22 cellular contexts compared by ENCODE assay signal in genomic region chr19:56369886-56370676, GRCh38. TPM values are rescaled to one million over a fixed set of nuclear protein-coding genes. Genes with fewer than 3 reads are reported as not detected.
DNase-seq lines count a peak whose midpoint lies in the region; ATAC-seq, FAIRE-seq and TF ChIP-seq lines count a peak whose summit lies in the region.
"Had no signal": no experiment of that assay in that cellular context is flagged by ENCODE, and none has a peak within 500 bp of the region (broad histone marks: within the 10 kb centered on the region; RNA-seq: fewer than 3 reads in every experiment).

No MANE protein-coding gene starts in this region.

- H3K4me1 Mint-ChIP-seq in natural killer cell, result peaks cover 26 to 29% of the 10 kb centered on the region in 2 donors

- H2AFZ ChIP-seq in IMR-90 (replicated peaks; ENCODE audit: low read length, poor library complexity), result no peak overlapping the region
- no peak overlapping the region for H2AFZ ChIP-seq in K562 (ENCODE audit: low read depth, low read length)

- POLR2A ChIA-PET in A549 (lab: Yijun Ruan, JAX), result no interaction called here
- POLR2A ChIA-PET in IMR-90 (lab: Charles Lee; ENCODE audit: unreplicated experiment), result no interaction called here
- POLR2A ChIA-PET in K562 (lab: Yijun Ruan, JAX), result interaction anchor here (1.0 kb wide), 1 partner anchor 17 kb away, joined by 3 read pairs; no protein-coding TSS in a partner anchor

- no peak overlapping the region for H3K23ac ChIP-seq in IMR-90 (ENCODE audit: low read depth, low read length)

- H3K27me3 Mint-ChIP-seq in natural killer cell (ENCODE audit: low read depth in 2 of 2), result no peaks in the 10 kb centered on the region

- H4K5ac ChIP-seq in IMR-90 (ENCODE audit: low read depth, low read length), result no peak overlapping the region

- H4K20me1 ChIP-seq in IMR-90 (ENCODE audit: insufficient read depth, low read length) (no peaks in the 10 kb centered on the region), K562 (replicated peaks; ENCODE audit: control insufficient read depth, insufficient read depth, low read length) (no peaks in the 10 kb centered on the region)

- H3K9ac ChIP-seq in IMR-90 (ENCODE audit: low read depth, low read length) (no peak overlapping the region), K562 (ENCODE audit: insufficient read depth in 1 of 2, low read depth in 2 of 2, low read length in 2 of 2) (no peak overlapping the region)
- H3K9ac ChIP-seq: KMS-11 had no signal

- no peak for TF ChIP-seq RAD21 in A549 (conservative IDR thresholded peaks at IDR 0.05 in 1 of 2, IDR thresholded peaks at IDR 0.05 in 1 of 2)
- TF ChIP-seq RAD21 in IMR-90 (IDR thresholded peaks at IDR 0.05; ENCODE audit: low read length), result no peak
- no peak for TF ChIP-seq RAD21 in K562 (CRISPR knock-in tag; conservative IDR thresholded peaks at IDR 0.05 in 1 of 2, IDR thresholded peaks at IDR 0.05 in 1 of 2)

- dilution Hi-C loops in IMR-90 (cut with HindIII; ENCODE audit: low sequenced_read_pairs, unreplicated experiment), result no loop called here

- H3K4me1 ChIP-seq in A549 (no peaks in the 10 kb centered on the region), IMR-90 (ENCODE audit: control insufficient read depth, insufficient read depth, low read length) (no peaks in the 10 kb centered on the region), K562 (replicated peaks in 1 of 2; ENCODE audit: control insufficient read depth in 2 of 2, insufficient read depth in 2 of 2, low read length in 2 of 2) (peaks cover 0 to 7% of the 10 kb centered on the region in 2 experiments; a peak in 2 of 5 replicates), stomach (peaks cover 9 to 25% (median 15%) of the 10 kb centered on the region in 4 donors)

- no peak overlapping the region for H3K18ac ChIP-seq in IMR-90 (ENCODE audit: low read depth, low read length)

- H2BK5ac ChIP-seq in IMR-90 (ENCODE audit: low read depth, low read length, poor library complexity, severe bottlenecking), result no peak overlapping the region

- H3K4me2 ChIP-seq in A549 (no peak overlapping the region), IMR-90 (ENCODE audit: low read depth, low read length) (no peak overlapping the region), K562 (ENCODE audit: insufficient read depth, low read length) (no peak overlapping the region)
- H3K4me2 ChIP-seq: KMS-11 had no signal

- H3K79me2 ChIP-seq in K562 (ENCODE audit: control insufficient read depth, insufficient read depth, low read length), result peaks cover 29% of the 10 kb centered on the region

- peaks cover 37% of the 10 kb centered on the region for H3K36me3 Mint-ChIP-seq in natural killer cell

- H3K79me1 ChIP-seq in IMR-90 (ENCODE audit: low read depth in 1 of 2, low read length in 2 of 2), result peaks cover 10 to 11% of the 10 kb centered on the region in 2 experiments

- no peak overlapping the region for H2AK5ac ChIP-seq in IMR-90 (ENCODE audit: low read depth, low read length)

- TF ChIP-seq EP300 in A549 (IDR thresholded peaks at IDR 0.05) (no peak), K562 (IDR thresholded peaks at IDR 0.05; ENCODE audit: low read length) (no peak), stomach (IDR thresholded peaks at IDR 0.05) (no peak)

- no peak overlapping the region for H3K4me3 ChIP-seq in A549
- no peak overlapping the region for H3K4me3 ChIP-seq in IMR-90 (ENCODE audit: insufficient read depth, low read depth, low read length)
- H3K4me3 ChIP-seq in K562, result no peak overlapping the region
- no peak overlapping the region for H3K4me3 ChIP-seq in stomach
- H3K4me3 ChIP-seq: lung, SK-N-MC, skin epidermis had no signal

- 80% methylated on average over 3 of the region's 3 CpGs for WGBS in A549 (ENCODE audit: missing lambda C conversion rate)
- WGBS in IMR-90 (ENCODE audit: extremely low coverage in 2 of 2, insufficient read length in 1 of 2), 2 experiments, result no CpG with 5 or more reads among the region's 3 CpGs
- 69% methylated on average over 3 of the region's 3 CpGs for WGBS in K562 (ENCODE audit: insufficient coverage, low coverage, missing lambda C conversion rate)
- 93 to 98% (median 96%) methylated on average over 3 of the region's 3 CpGs for WGBS in stomach, 5 donors

- no peak for TF ChIP-seq POLR2A in A549 (IDR thresholded peaks at IDR 0.05; ENCODE audit: low read length)
- no peak for TF ChIP-seq POLR2A in IMR-90 (IDR thresholded peaks at IDR 0.05; ENCODE audit: low read depth, low read length)
- no peak for TF ChIP-seq POLR2A in K562 (conservative IDR thresholded peaks at IDR 0.05)
- TF ChIP-seq POLR2A in stomach (IDR thresholded peaks at IDR 0.05), result no peak

- H2BK120ac ChIP-seq in IMR-90 (ENCODE audit: low read depth, low read length), result no peak overlapping the region

- FAIRE-seq in A549 (lab: Jason Lieb, UNC), result peak; percentile 7
- no peak for FAIRE-seq in K562 (lab: Jason Lieb, UNC)

- no peak overlapping the region for H4K91ac ChIP-seq in IMR-90 (ENCODE audit: insufficient read depth, low read depth, low read length)

- H4K8ac ChIP-seq in IMR-90 (ENCODE audit: low read depth in 2 of 2, low read length in 2 of 2), result no peak overlapping the region

- H3K9me3 ChIP-seq in A549 (peaks cover 84% of the 10 kb centered on the region), IMR-90 (ENCODE audit: control insufficient read depth, insufficient read depth, low read length) (peaks cover 7% of the 10 kb centered on the region; the same call in 1 of the 2 replicates), K562 (replicated peaks; ENCODE audit: control insufficient read depth, insufficient read depth, low read depth, low read length) (peaks cover 11% of the 10 kb centered on the region), stomach (peaks cover 8 to 64% (median 33%) of the 10 kb centered on the region in 4 donors)

- intact Hi-C loops in IMR-90 (cut with micrococcal nuclease), result loop anchor here (2.0 kb wide), 1 partner anchor 23 kb away; the partner anchor contains the start of gene ZNF582
- intact Hi-C loops in K562 (cut with micrococcal nuclease), result no loop called here
- intact Hi-C loops in natural killer cell (cut with micrococcal nuclease), result no loop called here
- intact Hi-C loops in stomach (cut with DNase I; ENCODE audit: low total_unique reads), result no loop called here

- no peak overlapping the region for H2BK20ac ChIP-seq in IMR-90 (ENCODE audit: low read depth, low read length)

- no peak overlapping the region for H2AK9ac ChIP-seq in IMR-90 (replicated peaks; ENCODE audit: low read depth, low read length, poor library complexity)

- no peak overlapping the region for H2BK15ac ChIP-seq in IMR-90 (ENCODE audit: low read depth, low read length)

- H3K9me1 ChIP-seq in IMR-90 (ENCODE audit: insufficient read depth, low read length) (no peaks in the 10 kb centered on the region), K562 (ENCODE audit: control insufficient read depth, insufficient read depth, low read length) (no peaks in the 10 kb centered on the region)

- in situ Hi-C loops in IMR-90 (cut with MboI; ENCODE audit: low sequenced_read_pairs), result no loop called here
- in situ Hi-C loops in K562 (cut with MboI), result no loop called here

- H3K14ac ChIP-seq in IMR-90 (replicated peaks; ENCODE audit: low read depth, low read length), result no peak overlapping the region

- no peak for ATAC-seq in A549
- ATAC-seq in IMR-90 (ENCODE audit: low read depth), result no peak
- no peak for ATAC-seq in K562
- no peak for ATAC-seq in natural killer cell
- ATAC-seq in HG02970 (IDR thresholded peaks at IDR 0.05; ENCODE audit: low FRiP score, unreplicated experiment), result no peak
- ATAC-seq: CD8-positive, alpha-beta T cell had no signal

- peak overlapping the region; percentile 75 for H3K4me3 Mint-ChIP-seq in natural killer cell
- H3K4me3 Mint-ChIP-seq: activated naive CD4-positive, alpha-beta T cell treated with anti-CD3 and anti-CD28 coated beads for 36 hours had no signal

- peaks cover 0 to 5% of the 10 kb centered on the region in 2 donors for H3K9me3 Mint-ChIP-seq in natural killer cell

- H3K27me3 ChIP-seq in IMR-90 (ENCODE audit: control insufficient read depth, insufficient read depth, low read length) (no peaks in the 10 kb centered on the region), K562 (ENCODE audit: control insufficient read depth in 2 of 2, insufficient read depth in 2 of 2, low read length in 2 of 2) (no peaks in the 10 kb centered on the region), stomach (no peaks in the 10 kb centered on the region)
- H3K27me3 ChIP-seq: vagina had no signal

- H3K27ac ChIP-seq in A549 (no peak overlapping the region), IMR-90 (ENCODE audit: insufficient read depth, low read length) (no peak overlapping the region), K562 (ENCODE audit: extremely low read depth, low read depth, low read length) (no peak overlapping the region), stomach (no peak overlapping the region)
- H3K27ac ChIP-seq: KMS-11, SK-N-MC, skin epidermis, vagina had no signal

- no peak overlapping the region for H3K4ac ChIP-seq in IMR-90 (ENCODE audit: low read depth, low read length)

- DNase-seq in A549 (ENCODE audit: low read depth in 1 of 2, low spot score in 1 of 2), result no peak
- DNase-seq in IMR-90, result no peak
- DNase-seq in K562 (ENCODE audit: extremely low read depth in 1 of 4, low spot score in 3 of 4), result no peak
- no peak for DNase-seq in natural killer cell
- no peak for DNase-seq in NOMO-1 treated with dmso at 0.1 percent for 144 hours (lab: John Stamatoyannopoulos, UW; ENCODE audit: unreplicated experiment)
- DNase-seq in stomach, result no peak
- DNase-seq in AG08395 (ENCODE audit: low spot score), result no peak
- DNase-seq: activated naive CD4-positive, alpha-beta T cell treated with anti-CD3 and anti-CD28 coated beads for 36 hours; CD8-positive, alpha-beta T cell; cortex of kidney; foreskin fibroblast; hypothalamus; kidney; NCI-H1092 treated with DMSO at 0.1 percent for 48 hours; stimulated activated CD4-positive, alpha-beta T cell treated with anti-CD3 and anti-CD28 coated beads, Interleukin-4, amount 100 ng/mL, for 1 hour; substantia nigra had no signal

- H3K27ac Mint-ChIP-seq in natural killer cell, result no peak overlapping the region
- H3K27ac Mint-ChIP-seq: activated naive CD4-positive, alpha-beta T cell treated with anti-CD3 and anti-CD28 coated beads for 36 hours; CD8-positive, alpha-beta T cell had no signal

- no TSS peak for BruUV-seq in IMR-90 (replicated peaks; lab: Mats Ljungman, UMichigan)
- BruUV-seq in K562 (replicated peaks; lab: Mats Ljungman, UMichigan), result no TSS peak

- no peak overlapping the region for H3K56ac ChIP-seq in IMR-90 (ENCODE audit: extremely low read depth, insufficient read depth, low read length)

- CTCF ChIA-PET in A549 (lab: Yijun Ruan, JAX), result interaction anchor here (2.1 kb wide), 1 partner anchor 22 kb away, joined by 5 read pairs; no protein-coding TSS in a partner anchor
- CTCF ChIA-PET in IMR-90 (lab: Yijun Ruan, JAX), result no interaction called here
- CTCF ChIA-PET in K562 (lab: Yijun Ruan, JAX; ENCODE audit: low intra/inter-chr PET ratio), result interaction anchor here (0.6 kb wide), 1 partner anchor 302 kb away, joined by 3 read pairs; no protein-coding TSS in a partner anchor

- no peak for TF ChIP-seq CTCF in A549 (IDR thresholded peaks at IDR 0.05)
- no peak for TF ChIP-seq CTCF in IMR-90 (conservative IDR thresholded peaks at IDR 0.05; ENCODE audit: low read depth, low read length)
- TF ChIP-seq CTCF in K562 (IDR thresholded peaks at IDR 0.05 in 2 of 3, conservative IDR thresholded peaks at IDR 0.05 in 1 of 3; ENCODE audit: insufficient read depth in 2 of 3, low read depth in 1 of 3, low read length in 3 of 3), result no peak
- TF ChIP-seq CTCF in natural killer cell (IDR thresholded peaks at IDR 0.05), result no peak
- TF ChIP-seq CTCF in stomach (IDR thresholded peaks at IDR 0.05), result no peak

- H3K36me3 ChIP-seq in IMR-90 (ENCODE audit: control insufficient read depth, insufficient read depth, low read length) (peaks cover 20% of the 10 kb centered on the region), K562 (ENCODE audit: control insufficient read depth, insufficient read depth, low read length) (peaks cover 57% of the 10 kb centered on the region), stomach (peaks cover 12 to 52% (median 42%) of the 10 kb centered on the region in 4 donors)

RNA-seq across cellular contexts. Expression of gene ZNF582, which starts 23.3 kb away (rescaled TPM):
- polyA plus RNA-seq in A549 (2011; rRNA removed) (3.2 TPM in 2 replicates), A549 (2017; fragmentation: RNase III; extraction: RNeasy Plus Mini Kit Qiagen cat#74134 plus additional on column Dnase treatment) (1.0 to 1.5 TPM (median 1.1 TPM) in 3 replicates), IMR-90 (2012; rRNA removed) (1.6 and 1.9 TPM in 2 replicates), K562 (2011; rRNA removed) (2.6 and 3.3 TPM in 2 replicates), K562 (2014; fragmentation: Illumina TruSeq; extraction: Trizol) (1.6 TPM in 2 replicates), K562 (2014; fragmentation: Nextera tagmentation; extraction: Ambion mirVana) (under 1 TPM; 0.72 to 0.91 TPM), K562 (2014; rRNA removed) (1.3 and 1.6 TPM in 2 replicates), stomach (1 to 10 TPM; 2.3 to 2.6 (median 2.5) TPM)
- 1.2 and 1.3 TPM in 2 replicates for polyA plus RNA-seq in A549 (2012; cell fraction: cytosol; rRNA removed)
- 0.53 and 0.82 TPM in 2 replicates for polyA plus RNA-seq in A549 (2012; cell fraction: nucleus; rRNA removed)
- polyA minus RNA-seq in A549 (2011; rRNA and poly(A)+ RNA removed), result 1.2 and 3.8 TPM in 2 replicates
- total RNA-seq in IMR-90 (2012; rRNA removed) (1.7 and 1.8 TPM in 2 replicates), K562 (2014; rRNA removed) (1.4 and 3.8 TPM in 2 replicates), K562 (2014; rRNA removed; fragmentation: Illumina TruSeq; extraction: Trizol) (1.9 TPM in 2 replicates), K562 (2015; rRNA removed; fragmentation: Illumina TruSeq; extraction: Trizol) (1.7 and 1.8 TPM in 2 replicates), K562 (2021) (1.3 and 2.1 TPM in 2 replicates), natural killer cell (1 to 10 TPM; 1.3 to 3.3 (median 2.8) TPM), stomach (1 to 10 TPM in 2 of 5 donors, not detected in 3; 1.2 to 4.2 TPM)
- 0.76 and 0.88 TPM in 2 replicates for polyA plus RNA-seq in IMR-90 (2012; cell fraction: cytosol; rRNA removed)
- polyA plus RNA-seq in IMR-90 (2012; cell fraction: nucleus; rRNA removed; ENCODE audit: low replicate concordance), result 0.67 and 2.1 TPM in 2 replicates
- 3.2 and 5.2 TPM in 2 replicates for total RNA-seq in K562 (2011; cell fraction: chromatin; rRNA removed; ENCODE audit: low replicate concordance)
- 2.1 and 2.2 TPM in 2 replicates for total RNA-seq in K562 (2011; cell fraction: nucleolus; rRNA removed)
- total RNA-seq in K562 (2011; cell fraction: nucleoplasm; rRNA removed), result 1.0 and 2.5 TPM in 2 replicates
- polyA plus RNA-seq in K562 (2011; cell fraction: cytosol; rRNA removed), result 1.1 and 1.5 TPM in 2 replicates
- polyA plus RNA-seq in K562 (2011; cell fraction: nucleus; rRNA removed), result 1.7 and 2.8 TPM in 2 replicates
- polyA plus RNA-seq in K562 (2012), result 1.5 and 2.1 TPM in 2 replicates
- polyA minus RNA-seq in K562 (2011; rRNA and poly(A)+ RNA removed), result 2.6 and 3.8 TPM in 2 replicates
- polyA minus RNA-seq in K562 (2011; cell fraction: cytosol; rRNA and poly(A)+ RNA removed), result not detected in 2 replicates
- 1.3 and 1.7 TPM in 2 replicates for polyA minus RNA-seq in K562 (2011; cell fraction: nucleus; rRNA and poly(A)+ RNA removed)

RNA-seq across cellular contexts. Expression of gene ZNF583, which starts 34.1 kb away (rescaled TPM):
- polyA plus RNA-seq in A549 (2011; rRNA removed), result 3.4 and 4.8 TPM in 2 replicates
- polyA plus RNA-seq in A549 (2012; cell fraction: cytosol; rRNA removed), result 0.66 and 0.70 TPM in 2 replicates
- 0.26 and 0.40 TPM in 2 replicates for polyA plus RNA-seq in A549 (2012; cell fraction: nucleus; rRNA removed)
- polyA plus RNA-seq in A549 (2017; fragmentation: RNase III; extraction: RNeasy Plus Mini Kit Qiagen cat#74134 plus additional on column Dnase treatment), result 2.9 to 4.2 TPM (median 3.4 TPM) in 3 replicates
- 1.8 and 2.9 TPM in 2 replicates for polyA minus RNA-seq in A549 (2011; rRNA and poly(A)+ RNA removed)
- total RNA-seq in IMR-90 (2012; rRNA removed), result 5.4 and 6.9 TPM in 2 replicates
- polyA plus RNA-seq in IMR-90 (2012; rRNA removed), result 1.9 and 2.8 TPM in 2 replicates
- polyA plus RNA-seq in IMR-90 (2012; cell fraction: cytosol; rRNA removed), result 0.46 and 0.47 TPM in 2 replicates
- 0.45 and 4.9 TPM in 2 replicates for polyA plus RNA-seq in IMR-90 (2012; cell fraction: nucleus; rRNA removed; ENCODE audit: low replicate concordance)
- total RNA-seq in K562 (2011; cell fraction: chromatin; rRNA removed; ENCODE audit: low replicate concordance), result 11.5 and 17.9 TPM in 2 replicates
- 8.7 and 8.9 TPM in 2 replicates for total RNA-seq in K562 (2011; cell fraction: nucleolus; rRNA removed)
- total RNA-seq in K562 (2011; cell fraction: nucleoplasm; rRNA removed), result 10.6 and 13.4 TPM in 2 replicates
- total RNA-seq in K562 (2014; rRNA removed), result 2.2 and 2.5 TPM in 2 replicates
- total RNA-seq in K562 (2014; rRNA removed; fragmentation: Illumina TruSeq; extraction: Trizol), result 6.7 and 7.1 TPM in 2 replicates
- 4.7 and 5.1 TPM in 2 replicates for total RNA-seq in K562 (2015; rRNA removed; fragmentation: Illumina TruSeq; extraction: Trizol)
- total RNA-seq in K562 (2021), result 2.8 and 3.0 TPM in 2 replicates
- 1.5 and 3.0 TPM in 2 replicates for polyA plus RNA-seq in K562 (2011; rRNA removed)
- polyA plus RNA-seq in K562 (2011; cell fraction: cytosol; rRNA removed), result 0.33 and 0.55 TPM in 2 replicates
- polyA plus RNA-seq in K562 (2011; cell fraction: nucleus; rRNA removed), result 1.8 and 2.9 TPM in 2 replicates
- polyA plus RNA-seq in K562 (2012), result 2.0 and 2.1 TPM in 2 replicates
- polyA plus RNA-seq in K562 (2014; fragmentation: Illumina TruSeq; extraction: Trizol), result 3.4 and 3.7 TPM in 2 replicates
- 1 to 10 TPM in 1 of 2 experiments, under 1 TPM in 1; 0.92 to 1.9 TPM for polyA plus RNA-seq in K562 (2014; fragmentation: Nextera tagmentation; extraction: Ambion mirVana)
- 2.2 and 3.2 TPM in 2 replicates for polyA plus RNA-seq in K562 (2014; rRNA removed)
- 5.5 and 6.6 TPM in 2 replicates for polyA minus RNA-seq in K562 (2011; rRNA and poly(A)+ RNA removed)
- polyA minus RNA-seq in K562 (2011; cell fraction: cytosol; rRNA and poly(A)+ RNA removed), result 0.67 and 2.5 TPM in 2 replicates
- 6.6 and 10.8 TPM in 2 replicates for polyA minus RNA-seq in K562 (2011; cell fraction: nucleus; rRNA and poly(A)+ RNA removed)
- 1 to 10 TPM; 2.7 to 5.1 (median 3.3) TPM for total RNA-seq in natural killer cell
- total RNA-seq in stomach, result 10 to 100 TPM in 1 of 5 donors, 1 to 10 TPM in 2, under 1 TPM in 1, not detected in 1; 0.45 to 13.0 (median 5.7) TPM
- 1 to 10 TPM in 2 of 3 donors, under 1 TPM in 1; 0.75 to 3.4 (median 1.3) TPM for polyA plus RNA-seq in stomach

RNA-seq across cellular contexts. Expression of gene ZSCAN5A, which starts 55.4 kb away (rescaled TPM):
- polyA plus RNA-seq in A549 (2011; rRNA removed), result 13.3 and 16.1 TPM in 2 replicates
- polyA plus RNA-seq in A549 (2012; cell fraction: cytosol; rRNA removed), result 13.9 and 15.6 TPM in 2 replicates
- 6.8 and 7.8 TPM in 2 replicates for polyA plus RNA-seq in A549 (2012; cell fraction: nucleus; rRNA removed)
- 10.8 to 12.2 TPM (median 12.0 TPM) in 3 replicates for polyA plus RNA-seq in A549 (2017; fragmentation: RNase III; extraction: RNeasy Plus Mini Kit Qiagen cat#74134 plus additional on column Dnase treatment)
- 39.0 and 39.5 TPM in 2 replicates for polyA minus RNA-seq in A549 (2011; rRNA and poly(A)+ RNA removed)
- total RNA-seq in IMR-90 (2012; rRNA removed), result 3.6 and 4.3 TPM in 2 replicates
- polyA plus RNA-seq in IMR-90 (2012; rRNA removed), result 5.0 and 7.5 TPM in 2 replicates
- 2.5 and 4.1 TPM in 2 replicates for polyA plus RNA-seq in IMR-90 (2012; cell fraction: cytosol; rRNA removed)
- polyA plus RNA-seq in IMR-90 (2012; cell fraction: nucleus; rRNA removed; ENCODE audit: low replicate concordance), result 2.0 and 4.5 TPM in 2 replicates
- total RNA-seq in K562 (2011; cell fraction: chromatin; rRNA removed; ENCODE audit: low replicate concordance), result 36.6 and 50.8 TPM in 2 replicates
- 38.4 and 42.0 TPM in 2 replicates for total RNA-seq in K562 (2011; cell fraction: nucleolus; rRNA removed)
- 46.0 and 64.3 TPM in 2 replicates for total RNA-seq in K562 (2011; cell fraction: nucleoplasm; rRNA removed)
- 5.8 and 10.2 TPM in 2 replicates for total RNA-seq in K562 (2014; rRNA removed)
- 12.2 and 12.4 TPM in 2 replicates for total RNA-seq in K562 (2014; rRNA removed; fragmentation: Illumina TruSeq; extraction: Trizol)
- 12.0 and 12.7 TPM in 2 replicates for total RNA-seq in K562 (2015; rRNA removed; fragmentation: Illumina TruSeq; extraction: Trizol)
- total RNA-seq in K562 (2021), result 11.8 and 15.3 TPM in 2 replicates
- 6.3 and 8.7 TPM in 2 replicates for polyA plus RNA-seq in K562 (2011; rRNA removed)
- 5.4 and 10.7 TPM in 2 replicates for polyA plus RNA-seq in K562 (2011; cell fraction: cytosol; rRNA removed)
- polyA plus RNA-seq in K562 (2011; cell fraction: nucleus; rRNA removed), result 9.6 and 14.6 TPM in 2 replicates
- polyA plus RNA-seq in K562 (2012), result 9.2 and 12.2 TPM in 2 replicates
- 15.3 and 15.9 TPM in 2 replicates for polyA plus RNA-seq in K562 (2014; fragmentation: Illumina TruSeq; extraction: Trizol)
- 10 to 100 TPM; 10.3 to 10.6 TPM for polyA plus RNA-seq in K562 (2014; fragmentation: Nextera tagmentation; extraction: Ambion mirVana)
- polyA plus RNA-seq in K562 (2014; rRNA removed), result 13.5 and 13.7 TPM in 2 replicates
- 14.5 and 17.0 TPM in 2 replicates for polyA minus RNA-seq in K562 (2011; rRNA and poly(A)+ RNA removed)
- 7.9 and 9.2 TPM in 2 replicates for polyA minus RNA-seq in K562 (2011; cell fraction: cytosol; rRNA and poly(A)+ RNA removed)
- polyA minus RNA-seq in K562 (2011; cell fraction: nucleus; rRNA and poly(A)+ RNA removed), result 20.9 and 22.8 TPM in 2 replicates
- 10 to 100 TPM in 1 of 3 donors, 1 to 10 TPM in 2; 6.7 to 10.2 (median 7.9) TPM for total RNA-seq in natural killer cell
- total RNA-seq in stomach, result 10 to 100 TPM in 2 of 5 donors, 1 to 10 TPM in 1, under 1 TPM in 1, not detected in 1; 0.89 to 21.6 (median 8.3) TPM
- 1 to 10 TPM; 2.4 to 4.5 (median 3.7) TPM for polyA plus RNA-seq in stomach

Comparison
In these comparisons a context has a peak if more than half of its experiments do, and no peak if none do; other contexts are left out.
1. Of the 35 proteins assayed by ChIP-seq in both K562 and A549: peak only in K562: none; only in A549: none; in both: CEBPB; in neither: 34.